ENCODE assay signal across 8 cellular contexts in the genomic region with DNA sequence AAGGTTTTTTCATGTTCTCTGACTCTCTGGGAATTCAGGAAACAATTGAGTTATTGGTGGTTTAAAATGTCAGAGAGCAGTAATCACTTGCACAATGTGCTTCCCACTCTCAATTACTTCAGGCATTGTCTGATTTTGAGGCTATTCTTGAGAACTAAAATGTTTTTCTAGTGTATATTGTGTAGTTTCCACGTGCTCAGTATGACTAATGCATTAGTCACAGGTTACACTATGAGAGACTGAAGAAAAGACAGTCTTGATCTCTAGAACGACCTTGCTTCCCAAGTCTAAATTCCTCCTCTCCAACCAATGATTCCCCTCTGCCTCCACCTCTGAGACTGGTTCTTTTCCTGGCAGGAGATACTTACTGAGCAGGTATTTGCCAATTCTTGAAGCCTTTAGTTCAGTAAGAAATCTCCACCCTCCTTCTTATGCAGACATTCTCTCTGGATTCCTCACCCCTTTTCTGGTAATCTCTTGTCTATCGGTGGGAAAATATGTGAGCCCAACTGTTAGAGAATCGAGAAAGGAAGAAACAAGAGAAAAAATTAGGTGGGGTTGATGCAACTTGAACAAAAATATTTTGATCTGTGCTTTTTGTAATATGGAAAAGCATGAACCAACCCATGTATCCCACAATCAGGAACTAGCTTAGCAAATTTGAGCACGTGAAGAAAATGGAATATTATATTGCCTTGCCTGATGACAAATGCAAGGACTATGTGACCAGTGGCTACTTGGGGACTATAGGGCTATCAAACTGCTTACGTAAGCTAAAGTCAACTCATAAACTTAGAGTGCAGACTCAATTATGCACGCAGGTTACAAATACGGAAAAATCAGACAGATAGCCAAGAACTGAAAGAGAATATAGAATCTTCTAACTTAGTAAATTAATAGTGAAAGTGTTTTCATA.
DNase-seq lines count a peak whose midpoint lies in the region; ATAC-seq, FAIRE-seq and TF ChIP-seq lines count a peak whose summit lies in the region.

No MANE protein-coding gene starts in this region.

- peak; percentile 89 to 90 for ATAC-seq in A549

- FAIRE-seq in A549 (lab: Jason Lieb, UNC) (peak; percentile 23), TTC549 (lab: Jason Lieb, UNC) (peak; percentile 99)

- H3K4me1 Mint-ChIP-seq in immature natural killer cell: no peaks in the 10 kb centered on the region

- no peaks in the 10 kb centered on the region for H3K36me3 Mint-ChIP-seq in immature natural killer cell

- TF ChIP-seq CTCF in A549 (IDR thresholded peaks at IDR 0.05) (no peak), HEK293 (tag by site-specific recombination; IDR thresholded peaks at IDR 0.05) (no peak)

- H3K4me2 ChIP-seq in A549: peak overlapping the region; percentile 62

- no peak for TF ChIP-seq POLR2A in A549 (IDR thresholded peaks at IDR 0.05; ENCODE audit: low read length)

- H3K27ac Mint-ChIP-seq in immature natural killer cell: no peak overlapping the region

- peaks cover 0 to 8% (median 7%) of the 10 kb centered on the region in 3 donors for H3K27me3 Mint-ChIP-seq in immature natural killer cell (ENCODE audit: low read depth in 3 of 3)

- H3K9me3 ChIP-seq in A549: peaks cover 10% of the 10 kb centered on the region; the same call in 2 of the 3 replicates
- no peaks in the 10 kb centered on the region for H3K9me3 ChIP-seq in HEK293 (ENCODE audit: control insufficient read depth, insufficient read depth, low read depth, low read length)

- H3K36me3 ChIP-seq in HEK293 (ENCODE audit: control insufficient read depth in 2 of 2, insufficient read depth in 1 of 2, low read length in 2 of 2): no peaks in the 10 kb centered on the region

- H3K4me3 Mint-ChIP-seq in immature natural killer cell: no peak overlapping the region

- POLR2A ChIA-PET in A549 (lab: Yijun Ruan, JAX) (no interaction called here), HEK293 (lab: Yijun Ruan, JAX) (no interaction called here)

- no peak for TF ChIP-seq RAD21 in A549 (conservative IDR thresholded peaks at IDR 0.05 in 1 of 2, IDR thresholded peaks at IDR 0.05 in 1 of 2)

- H3K9me3 Mint-ChIP-seq in immature natural killer cell: peaks cover 0 to 1% (median 0%) of the 10 kb centered on the region in 6 donors

- no peak overlapping the region for H3K4me3 ChIP-seq in A549
- H3K4me3 ChIP-seq in HEK293 (ENCODE audit: low read depth, low read length): no peak overlapping the region

- H3K4me1 ChIP-seq in A549: peaks cover 18% of the 10 kb centered on the region
- no peaks in the 10 kb centered on the region for H3K4me1 ChIP-seq in HEK293 (ENCODE audit: control insufficient read depth, insufficient read depth, low read length)

- CTCF ChIA-PET in A549 (lab: Yijun Ruan, JAX): interaction anchor here (1.5 kb wide), 1 partner anchor 9 kb away, joined by 5 read pairs; no protein-coding TSS in a partner anchor
- CTCF ChIA-PET in HEK293 (lab: Yijun Ruan, JAX): interaction anchor here (0.5 to 3.8 kb wide), 4 partner anchors 10 to 423 kb away, joined by 3 to 28 read pairs (median 3); no protein-coding TSS in a partner anchor

- WGBS in A549 (ENCODE audit: missing lambda C conversion rate): 52% methylated on average over 8 of the region's 8 CpGs

- no peak for TF ChIP-seq EP300 in A549 (IDR thresholded peaks at IDR 0.05)

- DNase-seq in A549 (ENCODE audit: low read depth in 1 of 2, low spot score in 1 of 2) (peak; percentile 45 to 70), foreskin melanocyte (peak; percentile 92), superior temporal gyrus (ENCODE audit: extremely low spot score) (peak; percentile 85), immature natural killer cell (no peak), iPS-NIHi11 (ENCODE audit: low spot score) (no peak), retina (no peak)

- peak overlapping the region; percentile 61 to 75 for H3K27ac ChIP-seq in A549
- H3K27ac ChIP-seq in HEK293 (ENCODE audit: extremely low read depth, low read depth, low read length): no peak overlapping the region

TF ChIP-seq in A549, 52 proteins besides CTCF, POLR2A, EP300 and RAD21 (continues in another document):
- TF ChIP-seq MAZ (IDR thresholded peaks at IDR 0.05; ENCODE audit: borderline replicate concordance, low read depth, low read length) (no peak), MYC (IDR thresholded peaks at IDR 0.05; ENCODE audit: borderline replicate concordance, low read length) (no peak; the same call in 1 of the 2 replicates), NPAS2 (CRISPR knock-in tag; IDR thresholded peaks at IDR 0.05; ENCODE audit: borderline replicate concordance) (no peak), ZNF302 (CRISPR knock-in tag; IDR thresholded peaks at IDR 0.05) (no peak), SMC3 (IDR thresholded peaks at IDR 0.05) (no peak), JUNB (IDR thresholded peaks at IDR 0.05) (peak; percentile 79), HOXB13 (CRISPR knock-in tag; IDR thresholded peaks at IDR 0.05; ENCODE audit: low read depth) (no peak), CEBPB (IDR thresholded peaks at IDR 0.05) (peak; percentile 7 to 30; a peak in 1 of 4 replicates), HMGXB4 (CRISPR knock-in tag; IDR thresholded peaks at IDR 0.05; ENCODE audit: borderline replicate concordance) (no peak)
- TF ChIP-seq, protein P1, sequence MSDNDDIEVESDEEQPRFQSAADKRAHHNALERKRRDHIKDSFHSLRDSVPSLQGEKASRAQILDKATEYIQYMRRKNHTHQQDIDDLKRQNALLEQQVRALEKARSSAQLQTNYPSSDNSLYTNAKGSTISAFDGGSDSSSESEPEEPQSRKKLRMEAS (IDR thresholded peaks at IDR 0.05): peak; percentile 76
- TF ChIP-seq, protein P2, sequence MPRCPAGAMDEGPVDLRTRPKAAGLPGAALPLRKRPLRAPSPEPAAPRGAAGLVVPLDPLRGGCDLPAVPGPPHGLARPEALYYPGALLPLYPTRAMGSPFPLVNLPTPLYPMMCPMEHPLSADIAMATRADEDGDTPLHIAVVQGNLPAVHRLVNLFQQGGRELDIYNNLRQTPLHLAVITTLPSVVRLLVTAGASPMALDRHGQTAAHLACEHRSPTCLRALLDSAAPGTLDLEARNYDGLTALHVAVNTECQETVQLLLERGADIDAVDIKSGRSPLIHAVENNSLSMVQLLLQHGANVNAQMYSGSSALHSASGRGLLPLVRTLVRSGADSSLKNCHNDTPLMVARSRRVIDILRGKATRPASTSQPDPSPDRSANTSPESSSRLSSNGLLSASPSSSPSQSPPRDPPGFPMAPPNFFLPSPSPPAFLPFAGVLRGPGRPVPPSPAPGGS (IDR thresholded peaks at IDR 0.05): no peak

TF ChIP-seq in HEK293, 187 proteins besides CTCF, POLR2A, EP300 and RAD21 (continues in another document):
- no peak for TF ChIP-seq SCRT1 (tag by site-specific recombination; IDR thresholded peaks at IDR 0.05; ENCODE audit: borderline replicate concordance)
- TF ChIP-seq ZNF302 (tag by site-specific recombination; IDR thresholded peaks at IDR 0.05; ENCODE audit: low read depth): no peak
- TF ChIP-seq, protein P3, sequence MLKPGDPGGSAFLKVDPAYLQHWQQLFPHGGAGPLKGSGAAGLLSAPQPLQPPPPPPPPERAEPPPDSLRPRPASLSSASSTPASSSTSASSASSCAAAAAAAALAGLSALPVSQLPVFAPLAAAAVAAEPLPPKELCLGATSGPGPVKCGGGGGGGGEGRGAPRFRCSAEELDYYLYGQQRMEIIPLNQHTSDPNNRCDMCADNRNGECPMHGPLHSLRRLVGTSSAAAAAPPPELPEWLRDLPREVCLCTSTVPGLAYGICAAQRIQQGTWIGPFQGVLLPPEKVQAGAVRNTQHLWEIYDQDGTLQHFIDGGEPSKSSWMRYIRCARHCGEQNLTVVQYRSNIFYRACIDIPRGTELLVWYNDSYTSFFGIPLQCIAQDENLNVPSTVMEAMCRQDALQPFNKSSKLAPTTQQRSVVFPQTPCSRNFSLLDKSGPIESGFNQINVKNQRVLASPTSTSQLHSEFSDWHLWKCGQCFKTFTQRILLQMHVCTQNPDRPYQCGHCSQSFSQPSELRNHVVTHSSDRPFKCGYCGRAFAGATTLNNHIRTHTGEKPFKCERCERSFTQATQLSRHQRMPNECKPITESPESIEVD (tag by site-specific recombination; IDR thresholded peaks at IDR 0.05): peak; percentile 85
- TF ChIP-seq ZNF169 (tag by site-specific recombination; IDR thresholded peaks at IDR 0.05): no peak
- no peak for TF ChIP-seq TCF7L2 (IDR thresholded peaks at IDR 0.05; ENCODE audit: borderline replicate concordance, low read depth, low read length)
- no peak for TF ChIP-seq ZNF341 (tag by site-specific recombination; IDR thresholded peaks at IDR 0.05; ENCODE audit: low read depth)
- no peak for TF ChIP-seq ZNF155 (tag by site-specific recombination; IDR thresholded peaks at IDR 0.05)
- TF ChIP-seq, protein P4, sequence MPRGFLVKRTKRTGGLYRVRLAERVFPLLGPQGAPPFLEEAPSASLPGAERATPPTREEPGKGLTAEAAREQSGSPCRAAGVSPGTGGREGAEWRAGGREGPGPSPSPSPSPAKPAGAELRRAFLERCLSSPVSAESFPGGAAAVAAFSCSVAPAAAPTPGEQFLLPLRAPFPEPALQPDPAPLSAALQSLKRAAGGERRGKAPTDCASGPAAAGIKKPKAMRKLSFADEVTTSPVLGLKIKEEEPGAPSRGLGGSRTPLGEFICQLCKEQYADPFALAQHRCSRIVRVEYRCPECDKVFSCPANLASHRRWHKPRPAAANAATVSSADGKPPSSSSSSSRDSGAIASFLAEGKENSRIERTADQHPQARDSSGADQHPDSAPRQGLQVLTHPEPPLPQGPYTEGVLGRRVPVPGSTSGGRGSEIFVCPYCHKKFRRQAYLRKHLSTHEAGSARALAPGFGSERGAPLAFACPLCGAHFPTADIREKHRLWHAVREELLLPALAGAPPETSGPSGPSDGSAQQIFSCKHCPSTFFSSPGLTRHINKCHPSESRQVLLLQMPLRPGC (tag by site-specific recombination; IDR thresholded peaks at IDR 0.05): 0 out of 2 replicates have a peak, but pooled peaks have one; percentile 49
- no peak for TF ChIP-seq ZNF623 (tag by site-specific recombination; IDR thresholded peaks at IDR 0.05)
- TF ChIP-seq ZNF174 (tag by site-specific recombination; IDR thresholded peaks at IDR 0.05): no peak

Comparison
In these comparisons a context has a peak if more than half of its experiments do, and no peak if none do; other contexts are left out.
1. DNase-seq: peak in A549 (2 of 2), foreskin melanocyte (single experiment) and superior temporal gyrus (single experiment); none in immature natural killer cell (0 of 3), iPS-NIHi11 (single experiment) and retina (single experiment).